In the genomic region with DNA sequence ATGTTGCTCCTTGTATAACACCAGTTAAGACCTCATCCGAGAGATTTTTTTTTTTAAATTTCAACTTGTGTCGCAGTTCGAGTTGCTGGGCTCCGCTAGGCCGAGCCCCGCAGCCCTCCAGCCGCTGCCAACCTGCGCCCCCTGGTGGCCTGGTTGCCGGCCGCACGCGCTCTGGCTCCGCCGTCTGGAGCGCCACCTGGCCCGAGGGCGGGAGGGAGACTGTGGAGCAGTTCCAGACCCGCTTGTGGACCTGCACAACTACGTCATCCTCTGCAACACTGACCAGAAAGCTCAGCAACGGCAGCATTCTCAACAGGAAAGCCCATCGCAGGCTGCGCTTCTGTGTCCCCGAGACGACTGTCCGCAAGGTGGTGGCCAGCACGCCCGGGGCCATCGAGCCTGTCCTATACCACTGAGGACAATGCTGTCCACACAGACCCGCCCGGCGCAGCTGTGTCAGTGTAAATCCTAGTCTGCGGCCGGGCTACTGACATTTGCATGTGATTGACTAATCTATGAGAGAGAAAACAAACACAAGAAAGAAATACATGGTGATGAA, we compare ENCODE assay signal across 8 cellular contexts. TPM values are rescaled to one million over a fixed set of nuclear protein-coding genes. Genes with fewer than 3 reads are reported as not detected.
DNase-seq lines count a peak whose midpoint lies in the region; ATAC-seq, FAIRE-seq and TF ChIP-seq lines count a peak whose summit lies in the region.

No MANE protein-coding gene starts in this region.

- no peaks in the 10 kb centered on the region for H4K20me1 ChIP-seq in fibroblast of lung (ENCODE audit: control insufficient read depth, extremely low read depth, insufficient read depth, low read length)

- intact Hi-C loops in Panc1 (cut with micrococcal nuclease; ENCODE audit: unreplicated experiment) (no loop called here), natural killer cell (cut with micrococcal nuclease) (loop anchor here (1.0 kb wide), 1 partner anchor 119 kb away; no protein-coding TSS in a partner anchor)

- no peak overlapping the region for H3K9ac ChIP-seq in fibroblast of lung (ENCODE audit: insufficient read depth, low read length)

- peak; percentile 96 for ATAC-seq in GM21526 (IDR thresholded peaks at IDR 0.05; ENCODE audit: low FRiP score, unreplicated experiment)
- ATAC-seq in Panc1, result peak; percentile 100
- ATAC-seq in natural killer cell, result peak; percentile 96 to 100 (median 100)
- ATAC-seq in stimulated activated naive B cell treated with anti-CD40 and anti-IgM and Interleukin-4, amounts not matched to agents 10 μg/mL and 1 μg/mL and 100 μg/mL, for 72 hours (replicated peaks), result peak; percentile 99 to 100

- DNase-seq in D721Med (ENCODE audit: insufficient read length, low spot score) (peak; percentile 60), HuH-7 (ENCODE audit: low spot score) (peak; percentile 71), Panc1 (ENCODE audit: low read depth, low spot score) (peak; percentile 52), fibroblast of lung (ENCODE audit: low read depth in 2 of 2) (peak; percentile 75 to 81), natural killer cell (peak; percentile 83)
- DNase-seq in activated T-helper 1 cell treated with anti-CD3 and anti-CD28 coated beads, Interleukin-2, amount 50 U/mL, for 16 hours (ENCODE audit: low read depth in 1 of 2, low spot score in 1 of 2), result peak; percentile 78 to 84
- DNase-seq in stimulated activated naive B cell treated with anti-CD40 and anti-IgM and Interleukin-4, amounts not matched to agents 10 μg/mL and 1 μg/mL and 100 μg/mL, for 72 hours, result peak; percentile 79

- CTCF ChIA-PET in Panc1 (lab: Charles Lee), result interaction anchor here (0.5 kb wide), 1 partner anchor 184 kb away, joined by 3 read pairs; no protein-coding TSS in a partner anchor

- H3K27ac ChIP-seq in Panc1 (ENCODE audit: low read length), result no peak overlapping the region
- H3K27ac ChIP-seq in fibroblast of lung (ENCODE audit: insufficient read depth, low read length), result no peak overlapping the region

- H3K4me1 ChIP-seq in Panc1 (ENCODE audit: control insufficient read depth, insufficient read depth, low read length), result no peaks in the 10 kb centered on the region; the same call in 1 of the 2 replicates
- H3K4me1 ChIP-seq in fibroblast of lung (ENCODE audit: control insufficient read depth, extremely low read depth, insufficient read depth, low read length), result no peaks in the 10 kb centered on the region

- TF ChIP-seq CTCF in D721Med (IDR thresholded peaks at IDR 0.05; ENCODE audit: insufficient read depth, missing control alignments) (peak; percentile 97), Panc1 (IDR thresholded peaks at IDR 0.05) (peak; percentile 98), fibroblast of lung (conservative IDR thresholded peaks at IDR 0.05 in 1 of 2, IDR thresholded peaks at IDR 0.05 in 1 of 2; ENCODE audit: low read depth in 1 of 2, low read length in 2 of 2) (peak; percentile 79 to 98), natural killer cell (IDR thresholded peaks at IDR 0.05) (peak; percentile 99)

- H3K9me3 Mint-ChIP-seq in natural killer cell, result no peaks in the 10 kb centered on the region
- no peaks in the 10 kb centered on the region for H3K9me3 Mint-ChIP-seq in stimulated activated naive B cell treated with anti-CD40 and anti-IgM and Interleukin-4, amounts not matched to agents 10 μg/mL and 1 μg/mL and 100 μg/mL, for 72 hours

- peak overlapping the region; percentile 72 for H3K4me3 Mint-ChIP-seq in natural killer cell
- H3K4me3 Mint-ChIP-seq in stimulated activated naive B cell treated with anti-CD40 and anti-IgM and Interleukin-4, amounts not matched to agents 10 μg/mL and 1 μg/mL and 100 μg/mL, for 72 hours, result peak overlapping the region; percentile 74 to 78

- no peak for FAIRE-seq in D721Med (lab: Jason Lieb, UNC)

- no peaks in the 10 kb centered on the region for H3K36me3 Mint-ChIP-seq in natural killer cell
- no peaks in the 10 kb centered on the region for H3K36me3 Mint-ChIP-seq in stimulated activated naive B cell treated with anti-CD40 and anti-IgM and Interleukin-4, amounts not matched to agents 10 μg/mL and 1 μg/mL and 100 μg/mL, for 72 hours

- POLR2A ChIA-PET in Panc1 (lab: Charles Lee), result no interaction called here

- in situ Hi-C loops in Panc1 (cut with HindIII; ENCODE audit: low pct_unique_long_range_greater_than_20kb, low sequenced_read_pairs), result no loop called here

- H3K4me3 ChIP-seq in Panc1 (ENCODE audit: low read depth in 2 of 2, low read length in 2 of 2) (peak overlapping the region; percentile 35 to 55), fibroblast of lung (replicated peaks in 1 of 4; ENCODE audit: control extremely low read depth in 1 of 4, insufficient read depth in 1 of 4, low read depth in 3 of 4, low read length in 4 of 4) (peak overlapping the region; percentile 37 to 45 (median 44))

- H2AFZ ChIP-seq in fibroblast of lung (ENCODE audit: low read length), result peak overlapping the region; percentile 91

- peak overlapping the region in 1 of 2 donors; percentile 14 for H3K27ac Mint-ChIP-seq in natural killer cell
- no peak overlapping the region for H3K27ac Mint-ChIP-seq in stimulated activated naive B cell treated with anti-CD40 and anti-IgM and Interleukin-4, amounts not matched to agents 10 μg/mL and 1 μg/mL and 100 μg/mL, for 72 hours

- H3K27me3 Mint-ChIP-seq in natural killer cell (ENCODE audit: low read depth in 2 of 2), result peaks cover 15% of the 10 kb centered on the region in 2 donors
- peaks cover 14 to 21% of the 10 kb centered on the region in 2 donors for H3K27me3 Mint-ChIP-seq in stimulated activated naive B cell treated with anti-CD40 and anti-IgM and Interleukin-4, amounts not matched to agents 10 μg/mL and 1 μg/mL and 100 μg/mL, for 72 hours

- peaks cover 7 to 11% of the 10 kb centered on the region in 2 donors for H3K4me1 Mint-ChIP-seq in natural killer cell
- peaks cover 6 to 9% of the 10 kb centered on the region in 2 donors for H3K4me1 Mint-ChIP-seq in stimulated activated naive B cell treated with anti-CD40 and anti-IgM and Interleukin-4, amounts not matched to agents 10 μg/mL and 1 μg/mL and 100 μg/mL, for 72 hours

- H3K36me3 ChIP-seq in Panc1 (ENCODE audit: control insufficient read depth, insufficient read depth, low read length) (no peaks in the 10 kb centered on the region), fibroblast of lung (ENCODE audit: control insufficient read depth, insufficient read depth, low read length) (no peaks in the 10 kb centered on the region)

- H3K27me3 ChIP-seq in Panc1 (ENCODE audit: control insufficient read depth, insufficient read depth, low read length) (no peaks in the 10 kb centered on the region; the same call in 1 of the 2 replicates), fibroblast of lung (ENCODE audit: control insufficient read depth, insufficient read depth, low read length) (no peaks in the 10 kb centered on the region)

- H3K79me2 ChIP-seq in fibroblast of lung (ENCODE audit: control insufficient read depth, insufficient read depth, low read length), result no peaks in the 10 kb centered on the region

- peak overlapping the region; percentile 75 for H3K4me2 ChIP-seq in fibroblast of lung (ENCODE audit: extremely low read depth, insufficient read depth, low read length)

- BruUV-seq in Panc1 (replicated peaks; lab: Mats Ljungman, UMichigan), result no TSS peak

- H3K9me3 ChIP-seq in Panc1 (ENCODE audit: control insufficient read depth, insufficient read depth, low read depth, low read length), result no peaks in the 10 kb centered on the region
- H3K9me3 ChIP-seq in fibroblast of lung (ENCODE audit: control insufficient read depth, insufficient read depth, low read depth, low read length), result no peaks in the 10 kb centered on the region

RNA-seq across cellular contexts. Expression of a gene that starts 39.1 kb away (rescaled TPM):
- total RNA-seq in Panc1 (2021; ENCODE audit: unreplicated experiment), result 0.41 TPM
- polyA plus RNA-seq in Panc1 (2012; ENCODE audit: insufficient read length), result 0.52 TPM
- 0.26 and 0.83 TPM in 2 replicates for total RNA-seq in fibroblast of lung
- polyA plus RNA-seq in fibroblast of lung, result 0.62 and 1.1 TPM in 2 replicates
- polyA plus RNA-seq in fibroblast of lung (2012), result 0.57 and 1.3 TPM in 2 replicates
- polyA minus RNA-seq in fibroblast of lung (ENCODE audit: low replicate concordance), result 2.2 TPM in 1 of 2 replicates, not detected in the other
- total RNA-seq in natural killer cell, result under 1 TPM in 2 of 3 donors, not detected in 1; 0.27 to 0.49 TPM
